In genomic region chr10:99700649-99701048, GRCh38 we compare ENCODE assay signal across 18 cellular contexts. TPM values are rescaled to one million over a fixed set of nuclear protein-coding genes. Genes with fewer than 3 reads are reported as not detected.
DNase-seq lines count a peak whose midpoint lies in the region; ATAC-seq and TF ChIP-seq lines count a peak whose summit lies in the region.
"Had no signal": no experiment of that assay in that cellular context is flagged by ENCODE, and none has a peak within 500 bp of the region (broad histone marks: within the 10 kb centered on the region; RNA-seq: fewer than 3 reads in every experiment).

No MANE protein-coding gene starts in this region.

- H3K36me3 ChIP-seq in osteoblast (ENCODE audit: insufficient read depth, low read length) (peaks cover 96% of the 10 kb centered on the region), A673 (ENCODE audit: insufficient read depth, low read length, poor library complexity, severe bottlenecking) (peaks cover 12% of the 10 kb centered on the region)
- H3K36me3 ChIP-seq: BLaER1 had no signal

- no peak for TF ChIP-seq POLR2A in erythroblast (IDR thresholded peaks at IDR 0.05; ENCODE audit: low read length)

- peaks cover 7% of the 10 kb centered on the region for H3K4me1 ChIP-seq in osteoblast (ENCODE audit: insufficient read depth, low read length)
- H3K4me1 ChIP-seq in A673 (ENCODE audit: insufficient read depth, low read length, poor library complexity, severe bottlenecking), result no peaks in the 10 kb centered on the region
- H3K4me1 ChIP-seq: A549, BLaER1, Caco-2 had no signal

- ATAC-seq in memory B cell (ENCODE audit: low read depth) (no peak), Right ventricle myocardium inferior (no peak)
- ATAC-seq: A549, HepG2 had no signal

- TF ChIP-seq CTCF in HFFc6 (IDR thresholded peaks at IDR 0.05) (no peak), osteoblast (IDR thresholded peaks at IDR 0.05; ENCODE audit: extremely low read depth, low read depth, low read length) (no peak), A673 (conservative IDR thresholded peaks at IDR 0.05; ENCODE audit: low read depth, low read length) (no peak)

- peaks cover 18% of the 10 kb centered on the region for H3K4me1 Mint-ChIP-seq in HFFc6 (ENCODE audit: low read depth)
- H3K4me1 Mint-ChIP-seq in memory B cell, result no peaks in the 10 kb centered on the region
- H3K4me1 Mint-ChIP-seq: CD8-positive, alpha-beta memory T cell; H9 had no signal

- intact Hi-C loops in A673 (cut with micrococcal nuclease; ENCODE audit: unreplicated experiment) (no loop called here), Right ventricle myocardium inferior (cut with DNase I) (loop anchor here (10.0 kb wide), 1 partner anchor 136 kb away; no protein-coding TSS in a partner anchor)

- H3K79me2 ChIP-seq in osteoblast (ENCODE audit: insufficient read depth, low read length), result peaks cover 16% of the 10 kb centered on the region

- BruUV-seq in A673 (replicated peaks; lab: Mats Ljungman, UMichigan), result no TSS peak

- no peaks in the 10 kb centered on the region for H3K9me3 Mint-ChIP-seq in HFFc6
- no peaks in the 10 kb centered on the region for H3K9me3 Mint-ChIP-seq in memory B cell
- H3K9me3 Mint-ChIP-seq: CD8-positive, alpha-beta memory T cell; H9 had no signal

- H3K4me2 ChIP-seq in osteoblast (ENCODE audit: insufficient read depth, low read length), result no peak overlapping the region
- H3K4me2 ChIP-seq: A549, BLaER1 had no signal

- H3K4me3 ChIP-seq in osteoblast (ENCODE audit: insufficient read depth, low read length) (no peak overlapping the region), A673 (ENCODE audit: low read depth, low read length, poor library complexity, severe bottlenecking) (no peak overlapping the region)
- H3K4me3 ChIP-seq: A549, BLaER1 had no signal

- H3K4me3 Mint-ChIP-seq in HFFc6, result no peak overlapping the region
- H3K4me3 Mint-ChIP-seq in memory B cell, result no peak overlapping the region
- H3K4me3 Mint-ChIP-seq: CD8-positive, alpha-beta memory T cell; H9 had no signal

- H3K27ac Mint-ChIP-seq in HFFc6 (peak overlapping the region; percentile 3; the same call in 1 of the 2 replicates), memory B cell (peak overlapping the region; percentile 54)
- H3K27ac Mint-ChIP-seq: H9 had no signal

- no peaks in the 10 kb centered on the region for H4K20me1 ChIP-seq in osteoblast (ENCODE audit: insufficient read depth, low read length)
- H4K20me1 ChIP-seq: BLaER1 had no signal

- CTCF ChIA-PET in A673 (lab: Charles Lee), result no interaction called here

- H3K27me3 ChIP-seq in osteoblast (ENCODE audit: insufficient read depth, low read length) (no peaks in the 10 kb centered on the region), A673 (replicated peaks; ENCODE audit: insufficient read depth, low read depth, low read length, poor library complexity) (no peaks in the 10 kb centered on the region)
- H3K27me3 ChIP-seq: BLaER1 had no signal

- H2AFZ ChIP-seq in osteoblast (ENCODE audit: low read length), result no peak overlapping the region

- POLR2A ChIA-PET in A673 (lab: Charles Lee; ENCODE audit: low non-redundant PET), result no interaction called here

- H3K27ac ChIP-seq in osteoblast (ENCODE audit: low read depth, low read length) (peak overlapping the region; percentile 7), A673 (ENCODE audit: low read depth, low read length, poor library complexity, severe bottlenecking) (no peak overlapping the region)
- H3K27ac ChIP-seq: A549, BLaER1 had no signal

- H3K36me3 Mint-ChIP-seq in HFFc6 (ENCODE audit: low read depth) (peaks cover 72% of the 10 kb centered on the region), memory B cell (peaks cover 35% of the 10 kb centered on the region)

- peaks cover 3% of the 10 kb centered on the region; the same call in 1 of the 2 replicates for H3K27me3 Mint-ChIP-seq in HFFc6 (ENCODE audit: insufficient read depth)
- no peaks in the 10 kb centered on the region for H3K27me3 Mint-ChIP-seq in memory B cell
- H3K27me3 Mint-ChIP-seq: CD8-positive, alpha-beta memory T cell had no signal

- no peak for DNase-seq in HFFc6
- peak; percentile 66 for DNase-seq in MV-4-11 (lab: John Stamatoyannopoulos, UW)
- DNase-seq in memory B cell (ENCODE audit: low spot score in 2 of 2), result no peak
- no peak for DNase-seq in osteoblast (ENCODE audit: insufficient read length, low spot score, missing footprints)
- DNase-seq in erythroblast (lab: John Stamatoyannopoulos, UW), result no peak
- DNase-seq in A673 (ENCODE audit: low spot score), result no peak
- no peak for DNase-seq in Right ventricle myocardium inferior (ENCODE audit: missing footprints)
- DNase-seq in activated effector memory CD4-positive, alpha-beta T cell treated with anti-CD3 and anti-CD28 coated beads, Interleukin-2, amount 50 U/mL, for 16 hours, result no peak
- DNase-seq: AML-193; Caco-2; CD8-positive, alpha-beta memory T cell; DND-41; GDM1; GOT3; H9 had no signal

- H3K9me3 ChIP-seq in osteoblast (ENCODE audit: low read depth, low read length) (no peaks in the 10 kb centered on the region), A673 (ENCODE audit: low read depth, low read length, poor library complexity, severe bottlenecking) (no peaks in the 10 kb centered on the region)
- H3K9me3 ChIP-seq: A549, BLaER1, Caco-2 had no signal

RNA-seq across cellular contexts. Expression of gene COX15, which starts 31.3 kb away (rescaled TPM):
- 10 to 100 TPM; 36.7 to 42.1 (median 38.7) TPM for total RNA-seq in HFFc6 (2021; fragmentation: NEBNext Ultra II Directional; extraction: Animal tissue kit (Norgen Biotek cat#: 25700))
- total RNA-seq in osteoblast (34.5 and 36.9 TPM in 2 replicates), A673 (2021) (46.1 and 48.3 TPM in 2 replicates), Right ventricle myocardium inferior (30.1 TPM)

RNA-seq across cellular contexts. Expression of gene CUTC, which starts 31.4 kb away (rescaled TPM):
- 10 to 100 TPM; 11.2 to 15.2 (median 12.4) TPM for total RNA-seq in HFFc6 (2021; fragmentation: NEBNext Ultra II Directional; extraction: Animal tissue kit (Norgen Biotek cat#: 25700))
- 11.8 and 13.8 TPM in 2 replicates for total RNA-seq in osteoblast
- 19.2 and 21.3 TPM in 2 replicates for total RNA-seq in A673 (2021)
- total RNA-seq in Right ventricle myocardium inferior, result 37.2 TPM

RNA-seq across cellular contexts. Expression of gene ENTPD7, which starts 41.3 kb away (rescaled TPM):
- 10 to 100 TPM; 11.1 to 17.0 (median 13.6) TPM for total RNA-seq in HFFc6 (2021; fragmentation: NEBNext Ultra II Directional; extraction: Animal tissue kit (Norgen Biotek cat#: 25700))
- total RNA-seq in osteoblast (33.3 and 35.5 TPM in 2 replicates), A673 (2021) (10.1 and 11.1 TPM in 2 replicates), Right ventricle myocardium inferior (1.4 TPM)
